In the genomic region with DNA sequence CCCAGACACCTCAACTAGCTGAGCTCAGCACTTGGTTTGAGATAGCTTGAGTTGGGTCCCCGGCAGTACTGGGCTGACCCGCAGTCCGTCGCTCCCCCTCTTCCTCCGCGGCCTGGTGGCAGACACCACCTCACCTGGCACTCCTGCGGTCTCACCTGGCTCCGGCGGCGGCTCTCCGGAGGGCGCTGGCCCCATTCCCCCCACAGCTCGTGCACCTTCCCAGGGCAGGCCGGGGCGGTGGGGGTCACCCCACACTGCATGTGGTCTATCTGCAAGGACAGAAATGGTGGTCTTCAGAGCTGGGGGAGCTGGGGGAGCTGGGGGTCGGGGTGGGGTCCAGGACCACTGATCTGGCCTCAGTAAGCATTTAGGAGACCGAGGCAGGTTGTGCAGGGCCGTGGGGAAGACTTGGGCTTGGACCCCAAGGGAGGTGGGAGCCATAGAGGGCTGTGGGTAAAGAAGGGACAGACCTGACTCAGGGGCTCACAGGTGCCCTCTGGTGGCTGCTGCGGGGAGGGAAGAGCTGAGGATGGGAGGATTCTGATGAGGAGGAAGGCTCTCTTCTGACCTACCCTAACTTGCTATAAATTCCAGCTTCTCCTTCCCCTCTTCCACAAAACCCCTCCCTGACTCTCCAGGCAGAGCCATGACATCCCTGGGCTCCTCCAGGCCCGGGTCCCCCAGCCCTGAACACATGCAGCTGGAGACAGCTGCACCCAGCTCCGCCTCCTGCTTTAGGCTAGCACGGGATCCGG, we compare ENCODE assay signal across 8 cellular contexts. TPM values are rescaled to one million over a fixed set of nuclear protein-coding genes. Genes with fewer than 3 reads are reported as not detected.
DNase-seq lines count a peak whose midpoint lies in the region; ATAC-seq and TF ChIP-seq lines count a peak whose summit lies in the region.

No MANE protein-coding gene starts in this region.

- CTCF ChIA-PET in HCT116 (lab: Charles Lee): interaction anchor here (0.6 to 4.9 kb wide), 18 partner anchors 7 to 266 kb away, joined by 3 to 76 read pairs (median 4); a partner anchor contains a TSS

- no peak overlapping the region for H3K9ac ChIP-seq in HCT116 (ENCODE audit: low read length)

- peaks cover 0 to 8% (median 4%) of the 10 kb centered on the region in 3 donors for H3K27me3 Mint-ChIP-seq in CD14-positive monocyte (ENCODE audit: low read depth in 3 of 3)
- no peaks in the 10 kb centered on the region for H3K27me3 Mint-ChIP-seq in T-helper 2 cell treated with Interferon-gamma antibody and Interleukin-4, amounts not matched to agents 5 μg/mL and 100 μg/mL, for 36 hours (ENCODE audit: low read depth)

- H3K9me3 ChIP-seq in HCT116 (ENCODE audit: control insufficient read depth in 1 of 2, insufficient read depth in 1 of 2, low read depth in 1 of 2, low read length in 2 of 2): no peaks in the 10 kb centered on the region

- TF ChIP-seq POLR2A in HCT116 (IDR thresholded peaks at IDR 0.05; ENCODE audit: borderline replicate concordance, extremely low read depth, insufficient read depth, insufficient read length): no peak

- peaks cover 0 to under 1% (median 0%) of the 10 kb centered on the region in 7 donors for H3K9me3 Mint-ChIP-seq in CD14-positive monocyte
- no peaks in the 10 kb centered on the region for H3K9me3 Mint-ChIP-seq in T-helper 2 cell treated with Interferon-gamma antibody and Interleukin-4, amounts not matched to agents 5 μg/mL and 100 μg/mL, for 36 hours

- no peaks in the 10 kb centered on the region for H3K9me2 ChIP-seq in HCT116 (ENCODE audit: insufficient read depth)

- no peak overlapping the region for H2AFZ ChIP-seq in HCT116 (ENCODE audit: low read depth, low read length, poor library complexity, severe bottlenecking)

- peaks cover 0 to 7% of the 10 kb centered on the region in 2 experiments; a peak in 1 of 4 replicates for H3K4me1 ChIP-seq in HCT116 (ENCODE audit: control insufficient read depth in 1 of 2, insufficient read depth in 2 of 2, low read length in 2 of 2)

- intact Hi-C loops in CD14-positive monocyte (cut with micrococcal nuclease): loop anchor here in 1 of 2 donors (5.0 to 10.0 kb wide), 2 partner anchors 112 to 260 kb away; a partner anchor contains a TSS
- intact Hi-C loops in HCT116 (cut with micrococcal nuclease): loop anchor here (10.0 kb wide), 1 partner anchor 260 kb away; no protein-coding TSS in a partner anchor

- no peaks in the 10 kb centered on the region for H3K27me3 ChIP-seq in HCT116 (ENCODE audit: insufficient read depth, low read length)

- H3K36me3 ChIP-seq in HCT116 (ENCODE audit: control insufficient read depth in 1 of 2, insufficient read depth in 2 of 2, low read length in 2 of 2): no peaks in the 10 kb centered on the region

- RAD21 ChIA-PET in HCT116 (lab: Charles Lee; ENCODE audit: low non-redundant PET in 1 of 2, low total read pairs in 2 of 2, uncharacterized antibody in 2 of 2, unreplicated experiment in 2 of 2): interaction anchor here (0.8 to 1.1 kb wide), 2 partner anchors 258 kb away, joined by 3 to 4 read pairs; no protein-coding TSS in a partner anchor

- TF ChIP-seq CTCF in CD14-positive monocyte (IDR thresholded peaks at IDR 0.05): peak; percentile 83
- peak; percentile 48 to 96 (median 83); a peak in 5 of 6 replicates for TF ChIP-seq CTCF in HCT116 (IDR thresholded peaks at IDR 0.05 in 2 of 3, conservative IDR thresholded peaks at IDR 0.05 in 1 of 3; ENCODE audit: borderline replicate concordance in 1 of 3, insufficient read depth in 1 of 3, low read depth in 2 of 3, low read length in 2 of 3)

- H3K27ac ChIP-seq in HCT116 (ENCODE audit: low read depth, low read length): no peak overlapping the region

- peak; percentile 67 for DNase-seq in CD14-positive monocyte (ENCODE audit: low spot score)
- peak; percentile 8 for DNase-seq in HCT116 (ENCODE audit: low read depth, low spot score)
- DNase-seq in T-helper 2 cell treated with Interferon-gamma antibody and Interleukin-4, amounts not matched to agents 5 μg/mL and 100 μg/mL, for 36 hours (ENCODE audit: low spot score): peak; percentile 33
- DNase-seq in amniotic epithelial cell (ENCODE audit: low read depth): peak; percentile 22
- peak; percentile 17 for DNase-seq in inferior parietal cortex (ENCODE audit: extremely low spot score)
- DNase-seq in stimulated activated CD4-positive, alpha-beta T cell treated with anti-CD3 and anti-CD28 coated beads, Interleukin-4, amount 100 ng/mL, for 48 hours (ENCODE audit: low read depth in 2 of 2): peak; percentile 58 to 74
- no peak for DNase-seq in NCI-H2029 treated with DMSO at 0.1 percent for 48 hours (lab: John Stamatoyannopoulos, UW)
- DNase-seq in cerebellar nuclear complex (lab: John Stamatoyannopoulos, UW): no peak

- no peak overlapping the region for H3K4me2 ChIP-seq in HCT116 (ENCODE audit: low read length)

- H3K36me3 Mint-ChIP-seq in CD14-positive monocyte: no peaks in the 10 kb centered on the region
- no peaks in the 10 kb centered on the region for H3K36me3 Mint-ChIP-seq in T-helper 2 cell treated with Interferon-gamma antibody and Interleukin-4, amounts not matched to agents 5 μg/mL and 100 μg/mL, for 36 hours (ENCODE audit: low read depth)

- POLR2A ChIA-PET in HCT116 (lab: Charles Lee): interaction anchor here (1.0 kb wide), 1 partner anchor 10 kb away, joined by 8 read pairs; a partner anchor contains a TSS

- H3K4me3 ChIP-seq in HCT116 (replicated peaks in 1 of 2; ENCODE audit: low read depth in 1 of 2, low read length in 2 of 2): no peak overlapping the region

- H3K79me2 ChIP-seq in HCT116 (ENCODE audit: insufficient read depth, low read length): no peaks in the 10 kb centered on the region

- ATAC-seq in HCT116: peak; percentile 88

- peak overlapping the region in 1 of 7 donors; percentile 6 for H3K27ac Mint-ChIP-seq in CD14-positive monocyte
- no peak overlapping the region for H3K27ac Mint-ChIP-seq in T-helper 2 cell treated with Interferon-gamma antibody and Interleukin-4, amounts not matched to agents 5 μg/mL and 100 μg/mL, for 36 hours

- peaks cover 2% of the 10 kb centered on the region for H3K4me1 Mint-ChIP-seq in CD14-positive monocyte
- H3K4me1 Mint-ChIP-seq in T-helper 2 cell treated with Interferon-gamma antibody and Interleukin-4, amounts not matched to agents 5 μg/mL and 100 μg/mL, for 36 hours (ENCODE audit: low read depth): no peaks in the 10 kb centered on the region

- H4K20me1 ChIP-seq in HCT116 (ENCODE audit: insufficient read depth): no peaks in the 10 kb centered on the region

- TF ChIP-seq RAD21 in HCT116 (IDR thresholded peaks at IDR 0.05; ENCODE audit: low read depth): peak; percentile 50

- no TSS peak for BruUV-seq in HCT116 (replicated peaks; lab: Mats Ljungman, UMichigan)

- no peak overlapping the region for H3K4me3 Mint-ChIP-seq in CD14-positive monocyte
- no peak overlapping the region for H3K4me3 Mint-ChIP-seq in T-helper 2 cell treated with Interferon-gamma antibody and Interleukin-4, amounts not matched to agents 5 μg/mL and 100 μg/mL, for 36 hours

TF ChIP-seq in HCT116, 20 proteins besides CTCF, POLR2A, EP300 and RAD21:
- TF ChIP-seq SP1 (IDR thresholded peaks at IDR 0.05; ENCODE audit: low read depth) (no peak), YY1 (IDR thresholded peaks at IDR 0.05; ENCODE audit: extremely low read depth, insufficient replicate concordance, low read depth, low read length) (peak; percentile 26), EZH2phosphoT487 (IDR thresholded peaks at IDR 0.05; ENCODE audit: borderline replicate concordance) (no peak)
TF ChIP-seq in HCT116: peak in this region for 1.

RNA-seq across cellular contexts. Expression of a gene that starts 6.7 kb away (rescaled TPM):
- under 1 TPM in 1 of 2 donors, not detected in 1; 0.05 TPM for polyA plus RNA-seq in CD14-positive monocyte
- 2.3 TPM for total RNA-seq in HCT116 (2021; ENCODE audit: unreplicated experiment)
- 1.8 and 2.0 TPM in 2 replicates for polyA plus RNA-seq in HCT116 (2012)

RNA-seq across cellular contexts. Expression of a gene that starts 10.0 kb away (rescaled TPM):
- polyA plus RNA-seq in CD14-positive monocyte: under 1 TPM; 0.28 to 0.58 TPM
- 8.1 TPM for total RNA-seq in HCT116 (2021; ENCODE audit: unreplicated experiment)
- 4.3 and 5.8 TPM in 2 replicates for polyA plus RNA-seq in HCT116 (2012)

RNA-seq across cellular contexts. Expression of a gene that starts 14.9 kb away (rescaled TPM):
- 1 to 10 TPM; 5.5 to 9.6 TPM for polyA plus RNA-seq in CD14-positive monocyte
- total RNA-seq in HCT116 (2021; ENCODE audit: unreplicated experiment): 1.3 TPM
- polyA plus RNA-seq in HCT116 (2012): 0.72 and 0.83 TPM in 2 replicates

RNA-seq across cellular contexts. Expression of a gene that starts 34.5 kb away (rescaled TPM):
- polyA plus RNA-seq in CD14-positive monocyte: under 1 TPM; 0.12 to 0.87 TPM
- 58.4 TPM for total RNA-seq in HCT116 (2021; ENCODE audit: unreplicated experiment)
- 60.5 and 70.5 TPM in 2 replicates for polyA plus RNA-seq in HCT116 (2012)

RNA-seq across cellular contexts. Expression of a gene that starts 52.9 kb away (rescaled TPM):
- 10 to 100 TPM in 1 of 2 donors, 1 to 10 TPM in 1; 7.0 to 10.5 TPM for polyA plus RNA-seq in CD14-positive monocyte
- 75.2 TPM for total RNA-seq in HCT116 (2021; ENCODE audit: unreplicated experiment)
- polyA plus RNA-seq in HCT116 (2012): 47.5 and 53.8 TPM in 2 replicates

Comparison
In these comparisons a context has a peak if more than half of its experiments do, and no peak if none do; other contexts are left out.
1. DNase-seq: peak in CD14-positive monocyte (single experiment), HCT116 (single experiment), T-helper 2 cell treated with Interferon-gamma antibody and Interleukin-4, amounts not matched to agents 5 μg/mL and 100 μg/mL, for 36 hours (single experiment), amniotic epithelial cell (single experiment), inferior parietal cortex (single experiment) and stimulated activated CD4-positive, alpha-beta T cell treated with anti-CD3 and anti-CD28 coated beads, Interleukin-4, amount 100 ng/mL, for 48 hours (2 of 2); none in NCI-H2029 treated with DMSO at 0.1 percent for 48 hours (single experiment) and cerebellar nuclear complex (0 of 2).